1 cellular context compared by ENCODE assay signal in the genomic region with DNA sequence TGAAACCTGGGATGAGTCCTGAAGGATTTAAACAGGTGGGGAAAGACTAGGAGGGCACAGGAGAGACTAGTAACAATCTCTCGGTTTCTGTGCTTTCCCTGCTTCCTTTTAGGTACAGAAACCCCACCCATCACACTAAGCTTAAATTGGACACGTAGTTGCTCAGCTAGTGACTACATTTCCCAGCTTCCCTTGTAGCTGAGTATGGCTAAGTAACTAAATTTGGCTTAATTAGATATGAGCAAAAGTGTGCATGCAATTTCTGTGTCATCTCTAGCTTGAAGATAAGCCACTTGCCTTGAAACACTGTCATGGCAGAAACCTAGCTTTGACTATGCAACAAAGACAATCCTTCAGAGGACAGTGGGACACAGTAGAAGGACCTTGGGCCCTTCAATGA.
TF ChIP-seq lines count a peak whose summit lies in the region.

No MANE protein-coding gene starts in this region.

TF ChIP-seq in HEK293, 187 proteins besides CTCF, POLR2A, EP300 and RAD21:
- TF ChIP-seq ZNF23 (tag by site-specific recombination; IDR thresholded peaks at IDR 0.05; ENCODE audit: borderline replicate concordance) (no peak), ZNF664 (tag by site-specific recombination; IDR thresholded peaks at IDR 0.05) (0 out of 2 replicates have a peak, but pooled peaks have one; percentile 10), ZNF658 (tag by site-specific recombination; IDR thresholded peaks at IDR 0.05) (no peak)
TF ChIP-seq in HEK293: peak in this region for 1.
